1 cellular context compared by ENCODE assay signal in genomic region chr20:33490023-33490933, GRCh38.
A peak's percentile ranks its signal among the peaks of the same experiment; 100 is the strongest.
TF ChIP-seq lines count a peak whose summit lies in the region.

Gene CBFA2T2, plus strand, starts transcription at chr20:33490096. Its CDS starts 172 bp downstream, at chr20:33490268.

TF ChIP-seq in GM12878, 131 proteins besides CTCF, POLR2A, EP300 and RAD21 (continues in another document):
- TF ChIP-seq HCFC1 (IDR thresholded peaks at IDR 0.05; ENCODE audit: low read length) (no peak), TCF12 (IDR thresholded peaks at IDR 0.05; ENCODE audit: low read depth, low read length) (no peak), PKNOX1 (IDR thresholded peaks at IDR 0.05) (no peak), IRF5 (IDR thresholded peaks at IDR 0.05; ENCODE audit: borderline replicate concordance) (no peak), ZNF592 (IDR thresholded peaks at IDR 0.05) (no peak), RBBP5 (conservative IDR thresholded peaks at IDR 0.05) (no peak), GATAD2B (conservative IDR thresholded peaks at IDR 0.05; ENCODE audit: low read depth) (peak; percentile 88), RELA (IDR thresholded peaks at IDR 0.05; ENCODE audit: borderline replicate concordance, partially characterized antibody) (no peak), MAX (IDR thresholded peaks at IDR 0.05; ENCODE audit: low read depth, low read length) (0 out of 2 replicates have a peak, but pooled peaks have one; percentile 52), SMAD5 (IDR thresholded peaks at IDR 0.05; ENCODE audit: low read depth) (no peak), CHD4 (IDR thresholded peaks at IDR 0.05) (no peak), HSF1 (IDR thresholded peaks at IDR 0.05; ENCODE audit: low read depth, low read length) (no peak), NKRF (conservative IDR thresholded peaks at IDR 0.05) (peak; percentile 87), FOXM1 (IDR thresholded peaks at IDR 0.05; ENCODE audit: low read depth, low read length) (no peak), KDM1A (IDR thresholded peaks at IDR 0.05; ENCODE audit: borderline replicate concordance) (no peak), POLR2AphosphoS2 (IDR thresholded peaks at IDR 0.05; ENCODE audit: low read depth, low read length) (no peak), SP1 (IDR thresholded peaks at IDR 0.05; ENCODE audit: low read depth, low read length) (no peak), MXI1 (IDR thresholded peaks at IDR 0.05; ENCODE audit: low read depth, low read length) (no peak), TCF7 (IDR thresholded peaks at IDR 0.05; ENCODE audit: borderline replicate concordance) (no peak), ZNF217 (IDR thresholded peaks at IDR 0.05) (peak; percentile 38; the same call in 1 of the 2 replicates), ATF3 (IDR thresholded peaks at IDR 0.05; ENCODE audit: borderline replicate concordance, extremely low read depth, low read depth, low read length) (no peak), ZSCAN29 (IDR thresholded peaks at IDR 0.05) (no peak), SPI1 (IDR thresholded peaks at IDR 0.05; ENCODE audit: borderline replicate concordance, insufficient read depth, low read depth, low read length) (peak; percentile 31; the same call in 1 of the 2 replicates), RFX5 (IDR thresholded peaks at IDR 0.05; ENCODE audit: low read depth, low read length) (no peak), CEBPB (IDR thresholded peaks at IDR 0.05; ENCODE audit: borderline replicate concordance in 1 of 2, low read depth in 2 of 2, low read length in 2 of 2) (no peak), NRF1 (conservative IDR thresholded peaks at IDR 0.05; ENCODE audit: low read depth, low read length) (no peak), POLR2AphosphoS5 (IDR thresholded peaks at IDR 0.05; ENCODE audit: low read length) (no peak; the same call in 1 of the 2 replicates), BACH1 (IDR thresholded peaks at IDR 0.05; ENCODE audit: borderline replicate concordance) (peak; percentile 67; the same call in 1 of the 2 replicates), USF1 (IDR thresholded peaks at IDR 0.05; ENCODE audit: borderline replicate concordance, extremely low read length, insufficient read depth, low read depth, low read length) (no peak), BHLHE40 (IDR thresholded peaks at IDR 0.05; ENCODE audit: borderline replicate concordance in 1 of 2, low read depth in 2 of 2, low read length in 1 of 2) (peak in 1 of 2 experiments; percentile 33; a peak in 1 of 4 replicates), ATF7 (IDR thresholded peaks at IDR 0.05; ENCODE audit: low read depth) (no peak), ZNF274 (IDR thresholded peaks at IDR 0.05; ENCODE audit: insufficient read depth, insufficient read length) (no peak), RUNX3 (IDR thresholded peaks at IDR 0.05; ENCODE audit: low read length) (no peak), CREB1 (IDR thresholded peaks at IDR 0.05; ENCODE audit: low read depth) (no peak), ZNF687 (IDR thresholded peaks at IDR 0.05) (peak; percentile 41), NBN (IDR thresholded peaks at IDR 0.05) (no peak), ATF2 (IDR thresholded peaks at IDR 0.05; ENCODE audit: low read length) (no peak), ELK1 (IDR thresholded peaks at IDR 0.05; ENCODE audit: low read depth, low read length) (no peak), SRF (IDR thresholded peaks at IDR 0.05; ENCODE audit: low read depth in 2 of 2, low read length in 2 of 2) (no peak), IRF4 (IDR thresholded peaks at IDR 0.05; ENCODE audit: low read depth, low read length) (no peak), LARP7 (IDR thresholded peaks at IDR 0.05) (peak; percentile 95), ASH2L (IDR thresholded peaks at IDR 0.05; ENCODE audit: borderline replicate concordance, low read depth) (peak; percentile 52; the same call in 1 of the 2 replicates), SUPT20H (IDR thresholded peaks at IDR 0.05; ENCODE audit: borderline replicate concordance, control insufficient read depth, low read depth, low read length) (no peak)
